ENCODE assay signal across 15 cellular contexts in the genomic region with DNA sequence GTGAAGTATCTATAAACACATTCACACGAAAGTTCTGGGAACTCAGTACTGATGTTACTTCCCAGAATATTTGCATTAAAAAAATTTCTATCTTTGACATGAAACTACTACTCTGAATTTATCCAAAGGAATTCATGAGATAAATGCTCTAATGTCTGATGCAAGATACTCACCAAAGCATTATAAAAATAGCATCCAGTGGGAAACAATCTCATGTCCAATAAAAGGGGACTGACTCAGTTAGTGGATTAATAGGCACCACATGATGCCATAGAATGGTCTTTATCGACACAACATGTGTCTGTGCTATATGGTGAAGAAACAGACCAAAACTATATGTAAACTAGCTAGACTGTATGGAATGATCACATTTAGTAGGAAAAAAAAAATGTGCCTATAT. TPM values are rescaled to one million over a fixed set of nuclear protein-coding genes. Genes with fewer than 3 reads are reported as not detected.
A peak's percentile ranks its signal among the peaks of the same experiment; 100 is the strongest.
DNase-seq lines count a peak whose midpoint lies in the region; ATAC-seq and TF ChIP-seq lines count a peak whose summit lies in the region.
"Had no signal": no experiment of that assay in that cellular context is flagged by ENCODE, and none has a peak within 500 bp of the region (broad histone marks: within the 10 kb centered on the region; RNA-seq: fewer than 3 reads in every experiment).

No MANE protein-coding gene starts in this region.

- H3K9me1 ChIP-seq in IMR-90 (ENCODE audit: insufficient read depth, low read length): peaks cover 7% of the 10 kb centered on the region; the same call in 1 of the 2 replicates

- peaks cover 13% of the 10 kb centered on the region for H3K4me1 ChIP-seq in IMR-90 (ENCODE audit: control insufficient read depth, insufficient read depth, low read length)

- H3K4ac ChIP-seq in IMR-90 (ENCODE audit: low read depth, low read length): no peak overlapping the region

- in situ Hi-C loops in IMR-90 (cut with MboI; ENCODE audit: low sequenced_read_pairs): no loop called here

- no peak overlapping the region; the same call in 1 of the 2 replicates for H2BK20ac ChIP-seq in IMR-90 (ENCODE audit: low read depth, low read length)

- dilution Hi-C loops in IMR-90 (cut with HindIII; ENCODE audit: low sequenced_read_pairs, unreplicated experiment): no loop called here

- DNase-seq in AG10803 (ENCODE audit: low read depth) (peak; percentile 52), IMR-90 (peak; percentile 69), fibroblast of peridontal ligament (ENCODE audit: extremely low read depth) (peak; percentile 62), skeletal muscle cell (ENCODE audit: low read depth) (peak; percentile 30), NCI-H345 (lab: John Stamatoyannopoulos, UW) (no peak), amniotic stem cell (lab: John Stamatoyannopoulos, UW) (no peak)
- DNase-seq in effector memory CD8-positive, alpha-beta T cell: no peak
- DNase-seq: CD8-positive, alpha-beta T cell; DMS79 treated with DMSO at 0.1 percent for 48 hours; GF-D8; KBM-7; NCI-H1048; NCI-H2107 had no signal

- H3K18ac ChIP-seq in IMR-90 (ENCODE audit: low read depth, low read length): no peak overlapping the region; the same call in 1 of the 2 replicates

- H3K9me3 ChIP-seq in IMR-90 (ENCODE audit: control insufficient read depth, insufficient read depth, low read length): no peaks in the 10 kb centered on the region

- no peaks in the 10 kb centered on the region for H3K36me3 ChIP-seq in IMR-90 (ENCODE audit: control insufficient read depth, insufficient read depth, low read length)

- 0 out of 2 replicates have a peak overlapping the region, but pooled peaks have one; percentile 29 for H4K91ac ChIP-seq in IMR-90 (ENCODE audit: insufficient read depth, low read depth, low read length)

- H3K27ac Mint-ChIP-seq in effector memory CD8-positive, alpha-beta T cell: no peak overlapping the region
- H3K27ac Mint-ChIP-seq in activated T-helper 17 cell treated with anti-CD3 and anti-CD28 coated beads, Interleukin-2, amount 50 U/mL, for 72 hours: no peak overlapping the region
- H3K27ac Mint-ChIP-seq: B cell; CD8-positive, alpha-beta T cell had no signal

- no peak overlapping the region for H3K4me3 ChIP-seq in AG10803 (ENCODE audit: low read length)
- H3K4me3 ChIP-seq in IMR-90 (ENCODE audit: insufficient read depth, low read depth, low read length): no peak overlapping the region
- H3K4me3 ChIP-seq in skeletal muscle cell (ENCODE audit: low read depth, low read length): no peak overlapping the region

- TF ChIP-seq RAD21 in IMR-90 (IDR thresholded peaks at IDR 0.05; ENCODE audit: low read length): no peak

- no peaks in the 10 kb centered on the region for H3K36me3 Mint-ChIP-seq in effector memory CD8-positive, alpha-beta T cell (ENCODE audit: insufficient read depth)
- no peaks in the 10 kb centered on the region for H3K36me3 Mint-ChIP-seq in activated T-helper 17 cell treated with anti-CD3 and anti-CD28 coated beads, Interleukin-2, amount 50 U/mL, for 72 hours (ENCODE audit: low read depth)
- H3K36me3 Mint-ChIP-seq: CD8-positive, alpha-beta T cell had no signal

- H2BK15ac ChIP-seq in IMR-90 (ENCODE audit: low read depth, low read length): 0 out of 3 replicates have a peak overlapping the region, but pooled peaks have one; percentile 45

- H3K4me3 Mint-ChIP-seq in effector memory CD8-positive, alpha-beta T cell: no peak overlapping the region
- H3K4me3 Mint-ChIP-seq in activated T-helper 17 cell treated with anti-CD3 and anti-CD28 coated beads, Interleukin-2, amount 50 U/mL, for 72 hours: no peak overlapping the region
- H3K4me3 Mint-ChIP-seq: B cell; CD8-positive, alpha-beta T cell had no signal

- POLR2A ChIA-PET in IMR-90 (lab: Charles Lee; ENCODE audit: unreplicated experiment): no interaction called here

- intact Hi-C loops in IMR-90 (cut with micrococcal nuclease): no loop called here

- peaks cover 4% of the 10 kb centered on the region; the same call in 1 of the 2 replicates for H4K20me1 ChIP-seq in IMR-90 (ENCODE audit: insufficient read depth, low read length)

- no peak overlapping the region for H3K56ac ChIP-seq in IMR-90 (ENCODE audit: extremely low read depth, insufficient read depth, low read length)

- no peak overlapping the region for H3K14ac ChIP-seq in IMR-90 (replicated peaks; ENCODE audit: low read depth, low read length)

- TF ChIP-seq CTCF in AG10803 (conservative IDR thresholded peaks at IDR 0.05; ENCODE audit: low read length) (no peak), IMR-90 (conservative IDR thresholded peaks at IDR 0.05; ENCODE audit: low read depth, low read length) (no peak)

- no peak overlapping the region for H2AK5ac ChIP-seq in IMR-90 (ENCODE audit: low read depth, low read length)

- no peak overlapping the region for H2BK120ac ChIP-seq in IMR-90 (ENCODE audit: low read depth, low read length)

- no peak overlapping the region for H3K9ac ChIP-seq in IMR-90 (ENCODE audit: low read depth, low read length)

- no peak overlapping the region for H4K5ac ChIP-seq in IMR-90 (ENCODE audit: low read depth, low read length)

- peaks cover 28 to 65% of the 10 kb centered on the region in 2 donors for H3K27me3 Mint-ChIP-seq in effector memory CD8-positive, alpha-beta T cell
- peaks cover 11% of the 10 kb centered on the region for H3K27me3 Mint-ChIP-seq in activated T-helper 17 cell treated with anti-CD3 and anti-CD28 coated beads, Interleukin-2, amount 50 U/mL, for 72 hours

- H3K23ac ChIP-seq in IMR-90 (ENCODE audit: low read depth, low read length): no peak overlapping the region

- no peaks in the 10 kb centered on the region for H3K9me3 Mint-ChIP-seq in effector memory CD8-positive, alpha-beta T cell
- H3K9me3 Mint-ChIP-seq in activated T-helper 17 cell treated with anti-CD3 and anti-CD28 coated beads, Interleukin-2, amount 50 U/mL, for 72 hours: no peaks in the 10 kb centered on the region
- H3K9me3 Mint-ChIP-seq: CD8-positive, alpha-beta T cell had no signal

- H3K4me2 ChIP-seq in IMR-90 (ENCODE audit: low read depth, low read length): no peak overlapping the region

- TF ChIP-seq POLR2A in IMR-90 (IDR thresholded peaks at IDR 0.05; ENCODE audit: low read depth, low read length): no peak

- CTCF ChIA-PET in IMR-90 (lab: Yijun Ruan, JAX): no interaction called here

- H2AK9ac ChIP-seq in IMR-90 (replicated peaks; ENCODE audit: low read depth, low read length, poor library complexity): no peak overlapping the region

- no peak overlapping the region for H2AFZ ChIP-seq in IMR-90 (replicated peaks; ENCODE audit: low read length, poor library complexity)

- no peaks in the 10 kb centered on the region for H3K4me1 Mint-ChIP-seq in effector memory CD8-positive, alpha-beta T cell (ENCODE audit: low read depth in 2 of 2)
- H3K4me1 Mint-ChIP-seq in activated T-helper 17 cell treated with anti-CD3 and anti-CD28 coated beads, Interleukin-2, amount 50 U/mL, for 72 hours: no peaks in the 10 kb centered on the region
- H3K4me1 Mint-ChIP-seq: B cell had no signal

- no peak overlapping the region; a peak in 1 of 4 replicates for H4K8ac ChIP-seq in IMR-90 (ENCODE audit: low read depth in 2 of 2, low read length in 2 of 2)

- H3K27ac ChIP-seq in IMR-90 (ENCODE audit: insufficient read depth, low read length): no peak overlapping the region

- no peak overlapping the region for H2BK5ac ChIP-seq in IMR-90 (ENCODE audit: low read depth, low read length, poor library complexity, severe bottlenecking)

- H3K27me3 ChIP-seq in IMR-90 (ENCODE audit: control insufficient read depth, insufficient read depth, low read length): no peaks in the 10 kb centered on the region

- BruUV-seq in IMR-90 (replicated peaks; lab: Mats Ljungman, UMichigan): no TSS peak

- no peaks in the 10 kb centered on the region for H3K79me1 ChIP-seq in IMR-90 (ENCODE audit: low read depth in 1 of 2, low read length in 2 of 2)

- no CpG with 5 or more reads among the region's 2 CpGs for WGBS in IMR-90 (ENCODE audit: extremely low coverage in 2 of 2, insufficient read length in 1 of 2), 2 experiments

- ATAC-seq in IMR-90 (ENCODE audit: low read depth): no peak
- no peak for ATAC-seq in effector memory CD8-positive, alpha-beta T cell (replicated peaks)
- no peak for ATAC-seq in activated T-helper 17 cell treated with anti-CD3 and anti-CD28 coated beads, Interleukin-2, amount 50 U/mL, for 72 hours (replicated peaks)
- ATAC-seq: CD8-positive, alpha-beta T cell had no signal

TF ChIP-seq in IMR-90, 13 proteins besides CTCF, POLR2A, EP300 and RAD21:
- TF ChIP-seq CHD1 (IDR thresholded peaks at IDR 0.05; ENCODE audit: low read depth, low read length) (no peak), RCOR1 (IDR thresholded peaks at IDR 0.05; ENCODE audit: insufficient replicate concordance, low read length) (no peak), CEBPB (IDR thresholded peaks at IDR 0.05; ENCODE audit: low read depth, low read length) (peak; percentile 68; the same call in 1 of the 2 replicates), BHLHE40 (IDR thresholded peaks at IDR 0.05; ENCODE audit: low read depth, low read length) (no peak), FOS (IDR thresholded peaks at IDR 0.05; ENCODE audit: low read depth, low read length) (no peak), MAFK (IDR thresholded peaks at IDR 0.05; ENCODE audit: low read depth, low read length) (no peak)
- TF ChIP-seq, protein P1, sequence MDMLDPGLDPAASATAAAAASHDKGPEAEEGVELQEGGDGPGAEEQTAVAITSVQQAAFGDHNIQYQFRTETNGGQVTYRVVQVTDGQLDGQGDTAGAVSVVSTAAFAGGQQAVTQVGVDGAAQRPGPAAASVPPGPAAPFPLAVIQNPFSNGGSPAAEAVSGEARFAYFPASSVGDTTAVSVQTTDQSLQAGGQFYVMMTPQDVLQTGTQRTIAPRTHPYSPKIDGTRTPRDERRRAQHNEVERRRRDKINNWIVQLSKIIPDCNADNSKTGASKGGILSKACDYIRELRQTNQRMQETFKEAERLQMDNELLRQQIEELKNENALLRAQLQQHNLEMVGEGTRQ (IDR thresholded peaks at IDR 0.05; ENCODE audit: low read depth, low read length): peak; percentile 53; the same call in 1 of the 2 replicates

RNA-seq across cellular contexts. Expression of a gene that starts 33.9 kb away (rescaled TPM):
- total RNA-seq in IMR-90 (2012; rRNA removed): 0.18 and 0.28 TPM in 2 replicates
- 0.13 and 0.19 TPM in 2 replicates for polyA plus RNA-seq in IMR-90 (2012; rRNA removed)
- polyA plus RNA-seq in IMR-90 (2012; cell fraction: cytosol; rRNA removed): 0.11 and 0.15 TPM in 2 replicates
- 0.33 and 0.57 TPM in 2 replicates for polyA plus RNA-seq in IMR-90 (2012; cell fraction: nucleus; rRNA removed; ENCODE audit: low replicate concordance)
- total RNA-seq in activated T-helper 17 cell treated with anti-CD3 and anti-CD28 coated beads, Interleukin-2, amount 50 U/mL, for 72 hours: under 1 TPM; 0.11 to 0.24 TPM
- total RNA-seq: CD8-positive, alpha-beta T cell had no signal

Comparison
In these comparisons a context has a peak if more than half of its experiments do, and no peak if none do; other contexts are left out.
1. DNase-seq: peak in AG10803 (single experiment), IMR-90 (single experiment), fibroblast of peridontal ligament (single experiment) and skeletal muscle cell (single experiment); none in effector memory CD8-positive, alpha-beta T cell (0 of 3), NCI-H345 (single experiment) and amniotic stem cell (single experiment).